ENCODE assay signal across 12 cellular contexts in genomic region chr15:65323071-65323511, GRCh38. TPM values are rescaled to one million over a fixed set of nuclear protein-coding genes. Genes with fewer than 3 reads are reported as not detected.
DNase-seq lines count a peak whose midpoint lies in the region; ATAC-seq and TF ChIP-seq lines count a peak whose summit lies in the region.
"Had no signal": no experiment of that assay in that cellular context is flagged by ENCODE, and none has a peak within 500 bp of the region (broad histone marks: within the 10 kb centered on the region; RNA-seq: fewer than 3 reads in every experiment).

No MANE protein-coding gene starts in this region.

- intact Hi-C loops in esophagus muscularis mucosa (cut with DNase I), result no loop called here

- no peak for TF ChIP-seq CTCF in esophagus muscularis mucosa (IDR thresholded peaks at IDR 0.05)

- WGBS in esophagus muscularis mucosa, result 7% methylated on average over 5 of the region's 9 CpGs

- TF ChIP-seq EP300 in esophagus muscularis mucosa (IDR thresholded peaks at IDR 0.05), result no peak

- ATAC-seq in HG03175 (IDR thresholded peaks at IDR 0.05; ENCODE audit: unreplicated experiment), result no peak

- H3K36me3 ChIP-seq in esophagus muscularis mucosa, result no peaks in the 10 kb centered on the region

- H3K4me3 ChIP-seq in esophagus muscularis mucosa, result no peak overlapping the region

- no peaks in the 10 kb centered on the region for H3K27me3 ChIP-seq in esophagus muscularis mucosa

- DNase-seq in DMS 273 treated with DMSO at 0.1 percent for 48 hours (lab: John Stamatoyannopoulos, UW) (peak; percentile 72), NCI-H2171 treated with DMSO at 0.1 percent for 48 hours (lab: John Stamatoyannopoulos, UW) (peak; percentile 98), cerebellum (ENCODE audit: low spot score) (peak; percentile 84), midbrain (lab: John Stamatoyannopoulos, UW) (peak; percentile 59), esophagus muscularis mucosa (ENCODE audit: extremely low spot score) (no peak), Kasumi-1 (lab: John Stamatoyannopoulos, UW) (no peak)
- no peak for DNase-seq in activated naive CD4-positive, alpha-beta T cell treated with Interleukin-2 at 50 U/mL for 16 hours
- DNase-seq: activated B cell treated with CpG ODN at 0.5 μM for 24 hours; amniotic stem cell; NCI-H226; stimulated activated naive CD4-positive, alpha-beta T cell had no signal

- H3K27ac ChIP-seq in esophagus muscularis mucosa (replicated peaks in 1 of 4), result no peak overlapping the region

- H3K4me1 ChIP-seq in esophagus muscularis mucosa, result peaks cover 0 to 13% (median 7%) of the 10 kb centered on the region in 4 donors

- TF ChIP-seq POLR2A in esophagus muscularis mucosa (IDR thresholded peaks at IDR 0.05; ENCODE audit: low read depth), result no peak

- no peaks in the 10 kb centered on the region for H3K9me3 ChIP-seq in esophagus muscularis mucosa

RNA-seq across cellular contexts. Expression of gene RNU5B-1, which starts 18.6 kb away (rescaled TPM):
- total RNA-seq in cerebellum, result not detected
- total RNA-seq in esophagus muscularis mucosa, result not detected
- total RNA-seq: activated B cell treated with CpG ODN at 0.5 μM for 24 hours had no signal

RNA-seq across cellular contexts. Expression of gene RNU5A-1, which starts 27.2 kb away (rescaled TPM):
- total RNA-seq in cerebellum, result not detected
- not detected for total RNA-seq in esophagus muscularis mucosa
- total RNA-seq: activated B cell treated with CpG ODN at 0.5 μM for 24 hours had no signal

RNA-seq across cellular contexts. Expression of gene PARP16, which starts 36.4 kb away (rescaled TPM):
- 8.1 TPM for total RNA-seq in cerebellum
- total RNA-seq in esophagus muscularis mucosa, result 10 to 100 TPM; 11.2 to 19.0 (median 14.6) TPM

RNA-seq across cellular contexts. Expression of gene IGDCC3, which starts 54.7 kb away (rescaled TPM):
- total RNA-seq in cerebellum (19.8 TPM), esophagus muscularis mucosa (under 1 TPM in 1 of 4 donors, not detected in 3; 0.17 TPM)
- total RNA-seq: activated B cell treated with CpG ODN at 0.5 μM for 24 hours had no signal

Comparison
In these comparisons a context has a peak if more than half of its experiments do, and no peak if none do; other contexts are left out.
1. DNase-seq: peak in DMS 273 treated with DMSO at 0.1 percent for 48 hours (single experiment), NCI-H2171 treated with DMSO at 0.1 percent for 48 hours (single experiment), cerebellum (single experiment) and midbrain (single experiment); none in esophagus muscularis mucosa (single experiment), activated naive CD4-positive, alpha-beta T cell treated with Interleukin-2 at 50 U/mL for 16 hours (single experiment) and Kasumi-1 (0 of 2).